16 cellular contexts compared by ENCODE assay signal in genomic region chr1:62377043-62377562, GRCh38.
DNase-seq lines count a peak whose midpoint lies in the region; TF ChIP-seq lines count a peak whose summit lies in the region.
"Had no signal": no experiment of that assay in that cellular context is flagged by ENCODE, and none has a peak within 500 bp of the region (broad histone marks: within the 10 kb centered on the region; RNA-seq: fewer than 3 reads in every experiment).

No MANE protein-coding gene starts in this region.

- TF ChIP-seq CTCF in nephron (IDR thresholded peaks at IDR 0.05; ENCODE audit: unreplicated experiment in 3 of 3), result no peak

- H3K9me3 Mint-ChIP-seq in nephron, result peaks cover 9% of the 10 kb centered on the region

- peak overlapping the region; percentile 55 to 73 (median 57) for H3K27ac Mint-ChIP-seq in nephron

- peaks cover 33% of the 10 kb centered on the region for H3K4me1 Mint-ChIP-seq in nephron

- DNase-seq in DMS 273 (lab: John Stamatoyannopoulos, UW; ENCODE audit: unreplicated experiment), result peak; percentile 27
- DNase-seq in DMS 273 treated with DMSO at 0.1 percent for 48 hours (lab: John Stamatoyannopoulos, UW), result no peak
- DNase-seq in NCI-H1105 (lab: John Stamatoyannopoulos, UW), result peak; percentile 78
- peak; percentile 72 for DNase-seq in NCI-H69 (lab: John Stamatoyannopoulos, UW)
- no peak for DNase-seq in COLO829 (ENCODE audit: low spot score)
- no peak for DNase-seq in ecto neural progenitor cell (ENCODE audit: low spot score)
- no peak for DNase-seq in superior temporal gyrus (ENCODE audit: extremely low spot score)
- DNase-seq: Caco-2, DMS79, HCEC 1CT, IMR-90, Kasumi-1, NCI-H1436 treated with DMSO at 0.1 percent for 48 hours, NCI-H526 treated with DMSO at 0.1 percent for 48 hours, SW 1271 had no signal

- no peaks in the 10 kb centered on the region for H3K36me3 Mint-ChIP-seq in nephron (ENCODE audit: low read depth)

- H3K4me3 Mint-ChIP-seq in nephron, result no peak overlapping the region

- H3K27me3 Mint-ChIP-seq in nephron (ENCODE audit: low read depth), result no peaks in the 10 kb centered on the region

Comparison
In these comparisons a context has a peak if more than half of its experiments do, and no peak if none do; other contexts are left out.
1. DNase-seq: peak in DMS 273 (single experiment), NCI-H1105 (single experiment) and NCI-H69 (single experiment); none in DMS 273 treated with DMSO at 0.1 percent for 48 hours (single experiment), COLO829 (single experiment), ecto neural progenitor cell (single experiment) and superior temporal gyrus (single experiment).